ENCODE assay signal across 8 cellular contexts in genomic region chr5:101678494-101679193, GRCh38.
DNase-seq lines count a peak whose midpoint lies in the region; ATAC-seq and TF ChIP-seq lines count a peak whose summit lies in the region.

No MANE protein-coding gene starts in this region.

- H3K4me3 Mint-ChIP-seq in natural killer cell: no peak overlapping the region
- no peak overlapping the region for H3K4me3 Mint-ChIP-seq in natural killer cell treated with Interleukin-12 subunit alpha and Interleukin-12 subunit beta and Interleukin-15 and Interleukin-18, amount 100 ng/mL, for 72 hours

- H3K9me3 ChIP-seq in lower lobe of right lung: no peaks in the 10 kb centered on the region
- no peaks in the 10 kb centered on the region for H3K9me3 ChIP-seq in stomach

- no peak for TF ChIP-seq EP300 in stomach (IDR thresholded peaks at IDR 0.05)

- H3K36me3 Mint-ChIP-seq in natural killer cell: no peaks in the 10 kb centered on the region
- H3K36me3 Mint-ChIP-seq in natural killer cell treated with Interleukin-12 subunit alpha and Interleukin-12 subunit beta and Interleukin-15 and Interleukin-18, amount 100 ng/mL, for 72 hours: no peaks in the 10 kb centered on the region

- WGBS in stomach, 5 donors: 8 to 12% (median 11%) methylated on average over 7 of the region's 7 CpGs

- peak; percentile 52 to 58 (median 57) for ATAC-seq in natural killer cell
- no peak for ATAC-seq in natural killer cell treated with Interleukin-12 subunit alpha and Interleukin-12 subunit beta and Interleukin-15 and Interleukin-18, amount 100 ng/mL, for 72 hours
- ATAC-seq in lower lobe of right lung: peak; percentile 88 to 90

- H3K9me3 Mint-ChIP-seq in natural killer cell: peaks cover 0 to 4% of the 10 kb centered on the region in 2 donors
- no peaks in the 10 kb centered on the region for H3K9me3 Mint-ChIP-seq in natural killer cell treated with Interleukin-12 subunit alpha and Interleukin-12 subunit beta and Interleukin-15 and Interleukin-18, amount 100 ng/mL, for 72 hours

- TF ChIP-seq CTCF in natural killer cell (IDR thresholded peaks at IDR 0.05): peak; percentile 71
- TF ChIP-seq CTCF in HFF-Myc (IDR thresholded peaks at IDR 0.05; ENCODE audit: low read depth, low read length, missing control alignments): peak; percentile 81
- TF ChIP-seq CTCF in lower lobe of right lung (IDR thresholded peaks at IDR 0.05): peak; percentile 87
- peak in 5 of 7 experiments; percentile 66 to 90 (median 79) for TF ChIP-seq CTCF in stomach (IDR thresholded peaks at IDR 0.05)

- H3K4me3 ChIP-seq in HFF-Myc (replicated peaks; ENCODE audit: low read depth, low read length) (no peak overlapping the region), lower lobe of right lung (peak overlapping the region; percentile 33), stomach (no peak overlapping the region)

- no peak overlapping the region for H3K27ac ChIP-seq in lower lobe of right lung
- H3K27ac ChIP-seq in stomach: no peak overlapping the region

- no peaks in the 10 kb centered on the region for H3K27me3 Mint-ChIP-seq in natural killer cell (ENCODE audit: low read depth in 2 of 2)
- no peaks in the 10 kb centered on the region for H3K27me3 Mint-ChIP-seq in natural killer cell treated with Interleukin-12 subunit alpha and Interleukin-12 subunit beta and Interleukin-15 and Interleukin-18, amount 100 ng/mL, for 72 hours

- peak; percentile 17 for DNase-seq in natural killer cell
- no peak for DNase-seq in natural killer cell treated with Interleukin-12 subunit alpha and Interleukin-12 subunit beta and Interleukin-15 and Interleukin-18, amount 100 ng/mL, for 72 hours (ENCODE audit: low spot score)
- DNase-seq in HFF-Myc (ENCODE audit: extremely low read depth, low read depth): peak; percentile 11
- peak; percentile 69 for DNase-seq in NAMALWA (ENCODE audit: low spot score)
- DNase-seq in UCSD-AML1 (lab: John Stamatoyannopoulos, UW; ENCODE audit: unreplicated experiment): peak; percentile 20
- peak; percentile 1 to 58 for DNase-seq in dermis microvascular lymphatic vessel endothelial cell (ENCODE audit: low read depth in 2 of 2)
- peak; percentile 41 for DNase-seq in lower lobe of right lung
- peak; percentile 60 for DNase-seq in stomach

- H3K36me3 ChIP-seq in lower lobe of right lung (no peaks in the 10 kb centered on the region), stomach (no peaks in the 10 kb centered on the region)

- TF ChIP-seq POLR2A in stomach (IDR thresholded peaks at IDR 0.05): no peak

- H3K4me1 ChIP-seq in lower lobe of right lung (no peaks in the 10 kb centered on the region), stomach (peaks cover 0 to 5% (median 2%) of the 10 kb centered on the region in 4 donors)

- no peaks in the 10 kb centered on the region for H3K4me1 Mint-ChIP-seq in natural killer cell
- no peaks in the 10 kb centered on the region for H3K4me1 Mint-ChIP-seq in natural killer cell treated with Interleukin-12 subunit alpha and Interleukin-12 subunit beta and Interleukin-15 and Interleukin-18, amount 100 ng/mL, for 72 hours (ENCODE audit: low read depth in 2 of 2)

- H3K27me3 ChIP-seq in lower lobe of right lung (ENCODE audit: low read depth) (no peaks in the 10 kb centered on the region), stomach (peaks cover 0 to 8% (median 0%) of the 10 kb centered on the region in 3 donors)

- intact Hi-C loops in natural killer cell (cut with micrococcal nuclease): no loop called here
- intact Hi-C loops in lower lobe of right lung (cut with DNase I): no loop called here
- intact Hi-C loops in stomach (cut with DNase I; ENCODE audit: low total_unique reads): no loop called here

- no peak overlapping the region for H3K27ac Mint-ChIP-seq in natural killer cell
- H3K27ac Mint-ChIP-seq in natural killer cell treated with Interleukin-12 subunit alpha and Interleukin-12 subunit beta and Interleukin-15 and Interleukin-18, amount 100 ng/mL, for 72 hours: no peak overlapping the region

Comparison
In these comparisons a context has a peak if more than half of its experiments do, and no peak if none do; other contexts are left out.
1. ATAC-seq: peak in natural killer cell (3 of 3) and lower lobe of right lung (2 of 2); none in natural killer cell treated with Interleukin-12 subunit alpha and Interleukin-12 subunit beta and Interleukin-15 and Interleukin-18, amount 100 ng/mL, for 72 hours (0 of 2).
2. Peak in every context shown above with its lines, with median percentiles within 50 percentile points of each other: CTCF ChIP-seq.